ENCODE assay signal across 18 cellular contexts in genomic region chr10:124372906-124373305, GRCh38.
"Had no signal": no experiment of that assay in that cellular context is flagged by ENCODE, and none has a peak within 500 bp of the region (broad histone marks: within the 10 kb centered on the region; RNA-seq: fewer than 3 reads in every experiment).

No MANE protein-coding gene starts in this region.

- H3K4me1 ChIP-seq: SJCRH30 had no signal

- H3K36me3 Mint-ChIP-seq: IgD-negative memory B cell had no signal

- H3K27ac Mint-ChIP-seq: IgD-negative memory B cell had no signal

- H3K4me3 Mint-ChIP-seq: IgD-negative memory B cell had no signal

- H3K36me3 ChIP-seq: SJCRH30 had no signal

- H3K4me3 ChIP-seq: K562, SJCRH30 had no signal

- H3K9ac ChIP-seq: KMS-11 had no signal

- DNase-seq: Kasumi-1, MM.1S, NCI-H1092 treated with DMSO at 0.1 percent for 48 hours, NCI-H1436 treated with DMSO at 0.1 percent for 48 hours, NCI-H1694, NCI-H187 treated with DMSO at 0.1 percent for 48 hours, NCI-H2029 treated with DMSO at 0.1 percent for 48 hours, NCI-H2171 treated with DMSO at 0.1 percent for 48 hours, NCI-H345, NCI-H446 treated with DMSO at 0.1 percent for 48 hours, NCI-H510A treated with DMSO at 0.1 percent for 48 hours, NCI-H526, NCI-H82, SHP77 treated with DMSO at 0.1 percent for 48 hours, SJCRH30 had no signal

- H3K9me3 ChIP-seq: SJCRH30 had no signal
